ENCODE assay signal across 1 cellular context in the genomic region with DNA sequence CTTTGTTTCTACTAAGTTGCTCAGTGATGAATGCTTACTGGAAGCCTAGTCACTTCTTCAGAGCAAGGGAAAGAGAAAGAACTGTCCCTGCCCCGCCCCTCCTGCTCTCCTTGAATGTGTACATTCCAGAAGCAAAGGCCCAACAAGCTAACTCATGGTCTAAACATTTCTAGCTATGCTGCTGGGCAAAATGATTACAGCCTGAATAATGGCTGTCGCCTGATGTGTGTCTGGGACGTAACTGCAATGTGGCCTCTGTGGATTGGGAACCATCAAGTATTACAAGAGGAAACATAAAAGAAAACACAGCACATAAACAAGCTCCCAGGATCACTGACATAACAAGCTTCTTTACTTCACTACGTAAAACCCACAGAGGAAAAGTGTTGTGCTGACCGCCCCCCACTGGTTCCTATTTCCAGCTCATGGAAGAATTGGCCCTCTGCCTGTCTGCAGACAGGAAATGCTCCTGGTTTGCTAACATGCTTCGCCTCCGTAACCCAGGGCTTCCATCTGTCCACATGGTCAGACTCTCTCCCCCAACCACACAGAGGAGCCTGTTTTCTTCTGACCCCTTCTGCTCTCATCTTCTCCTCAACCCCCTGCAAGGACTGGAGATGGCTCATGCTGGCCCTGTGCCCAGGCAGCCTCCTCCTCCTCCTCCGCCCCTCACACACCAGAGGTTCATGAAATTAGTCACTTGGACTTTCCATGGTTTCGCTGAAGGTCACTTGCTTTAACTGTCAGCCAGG.
TF ChIP-seq lines count a peak whose summit lies in the region.

No MANE protein-coding gene starts in this region.

TF ChIP-seq in K562, 482 proteins besides CTCF, POLR2A, EP300 and RAD21 (continued from another document and continues in another):
- TF ChIP-seq ETV6 (IDR thresholded peaks at IDR 0.05; ENCODE audit: borderline replicate concordance in 1 of 2, low read depth in 2 of 2, low read length in 1 of 2) (0 out of 4 replicates have a peak, but pooled peaks of 1 of the 2 experiments have one; percentile 32), ETV6 (CRISPR knock-in tag; IDR thresholded peaks at IDR 0.05; ENCODE audit: borderline replicate concordance) (no peak), ZNF695 (CRISPR knock-in tag; IDR thresholded peaks at IDR 0.05) (no peak), ILF3 (IDR thresholded peaks at IDR 0.05; ENCODE audit: borderline replicate concordance) (no peak), TEAD1 (CRISPR knock-in tag; IDR thresholded peaks at IDR 0.05) (peak in 1 of 2 experiments; percentile 2; a peak in 1 of 4 replicates), MYNN (IDR thresholded peaks at IDR 0.05) (no peak; the same call in 1 of the 2 replicates), MYNN (CRISPR knock-in tag; IDR thresholded peaks at IDR 0.05) (no peak), POLR3A (IDR thresholded peaks at IDR 0.05; ENCODE audit: borderline replicate concordance, extremely low read depth, insufficient read depth, insufficient read length) (no peak), PURB (CRISPR knock-in tag; IDR thresholded peaks at IDR 0.05; ENCODE audit: low read depth) (no peak), TCFL5 (CRISPR knock-in tag; conservative IDR thresholded peaks at IDR 0.05) (no peak), GABPB1 (CRISPR knock-in tag; IDR thresholded peaks at IDR 0.05) (peak; percentile 56; the same call in 1 of the 2 replicates), TFAM (CRISPR knock-in tag; conservative IDR thresholded peaks at IDR 0.05) (no peak), NR2C2 (CRISPR knock-in tag; IDR thresholded peaks at IDR 0.05) (no peak), NR2C2 (tag; IDR thresholded peaks at IDR 0.05) (peak; percentile 58; the same call in 1 of the 2 replicates), CREBBP (IDR thresholded peaks at IDR 0.05; ENCODE audit: low read depth, low read length) (no peak), KDM1A (IDR thresholded peaks at IDR 0.05) (no peak), NEUROD1 (IDR thresholded peaks at IDR 0.05; ENCODE audit: borderline replicate concordance, low read depth, low read length, partially characterized antibody) (no peak), NBN (IDR thresholded peaks at IDR 0.05; ENCODE audit: low read depth) (peak; percentile 74), SRSF7 (optimal IDR thresholded peaks at IDR 0.05; ENCODE audit: low read depth, low read length) (no peak), NFIC (IDR thresholded peaks at IDR 0.05) (peak; percentile 98), DDX20 (tag; IDR thresholded peaks at IDR 0.05; ENCODE audit: low read depth) (no peak), ZNF584 (CRISPR knock-in tag; IDR thresholded peaks at IDR 0.05; ENCODE audit: low read depth) (peak; percentile 67; the same call in 1 of the 2 replicates), SMARCA5 (IDR thresholded peaks at IDR 0.05) (no peak), ELF1 (tag; IDR thresholded peaks at IDR 0.05) (no peak; the same call in 1 of the 2 replicates), ZNF766 (CRISPR knock-in tag; conservative IDR thresholded peaks at IDR 0.05) (0 out of 2 replicates have a peak, but pooled peaks have one; percentile 11), CXXC5 (CRISPR knock-in tag; IDR thresholded peaks at IDR 0.05) (peak; percentile 45; the same call in 1 of the 2 replicates), HDAC8 (tag; IDR thresholded peaks at IDR 0.05) (no peak), HDAC3 (IDR thresholded peaks at IDR 0.05; ENCODE audit: borderline replicate concordance, partially characterized antibody) (no peak), ZNF324 (CRISPR knock-in tag; IDR thresholded peaks at IDR 0.05) (no peak), ZNF311 (CRISPR knock-in tag; IDR thresholded peaks at IDR 0.05) (no peak)
- TF ChIP-seq, protein P1, sequence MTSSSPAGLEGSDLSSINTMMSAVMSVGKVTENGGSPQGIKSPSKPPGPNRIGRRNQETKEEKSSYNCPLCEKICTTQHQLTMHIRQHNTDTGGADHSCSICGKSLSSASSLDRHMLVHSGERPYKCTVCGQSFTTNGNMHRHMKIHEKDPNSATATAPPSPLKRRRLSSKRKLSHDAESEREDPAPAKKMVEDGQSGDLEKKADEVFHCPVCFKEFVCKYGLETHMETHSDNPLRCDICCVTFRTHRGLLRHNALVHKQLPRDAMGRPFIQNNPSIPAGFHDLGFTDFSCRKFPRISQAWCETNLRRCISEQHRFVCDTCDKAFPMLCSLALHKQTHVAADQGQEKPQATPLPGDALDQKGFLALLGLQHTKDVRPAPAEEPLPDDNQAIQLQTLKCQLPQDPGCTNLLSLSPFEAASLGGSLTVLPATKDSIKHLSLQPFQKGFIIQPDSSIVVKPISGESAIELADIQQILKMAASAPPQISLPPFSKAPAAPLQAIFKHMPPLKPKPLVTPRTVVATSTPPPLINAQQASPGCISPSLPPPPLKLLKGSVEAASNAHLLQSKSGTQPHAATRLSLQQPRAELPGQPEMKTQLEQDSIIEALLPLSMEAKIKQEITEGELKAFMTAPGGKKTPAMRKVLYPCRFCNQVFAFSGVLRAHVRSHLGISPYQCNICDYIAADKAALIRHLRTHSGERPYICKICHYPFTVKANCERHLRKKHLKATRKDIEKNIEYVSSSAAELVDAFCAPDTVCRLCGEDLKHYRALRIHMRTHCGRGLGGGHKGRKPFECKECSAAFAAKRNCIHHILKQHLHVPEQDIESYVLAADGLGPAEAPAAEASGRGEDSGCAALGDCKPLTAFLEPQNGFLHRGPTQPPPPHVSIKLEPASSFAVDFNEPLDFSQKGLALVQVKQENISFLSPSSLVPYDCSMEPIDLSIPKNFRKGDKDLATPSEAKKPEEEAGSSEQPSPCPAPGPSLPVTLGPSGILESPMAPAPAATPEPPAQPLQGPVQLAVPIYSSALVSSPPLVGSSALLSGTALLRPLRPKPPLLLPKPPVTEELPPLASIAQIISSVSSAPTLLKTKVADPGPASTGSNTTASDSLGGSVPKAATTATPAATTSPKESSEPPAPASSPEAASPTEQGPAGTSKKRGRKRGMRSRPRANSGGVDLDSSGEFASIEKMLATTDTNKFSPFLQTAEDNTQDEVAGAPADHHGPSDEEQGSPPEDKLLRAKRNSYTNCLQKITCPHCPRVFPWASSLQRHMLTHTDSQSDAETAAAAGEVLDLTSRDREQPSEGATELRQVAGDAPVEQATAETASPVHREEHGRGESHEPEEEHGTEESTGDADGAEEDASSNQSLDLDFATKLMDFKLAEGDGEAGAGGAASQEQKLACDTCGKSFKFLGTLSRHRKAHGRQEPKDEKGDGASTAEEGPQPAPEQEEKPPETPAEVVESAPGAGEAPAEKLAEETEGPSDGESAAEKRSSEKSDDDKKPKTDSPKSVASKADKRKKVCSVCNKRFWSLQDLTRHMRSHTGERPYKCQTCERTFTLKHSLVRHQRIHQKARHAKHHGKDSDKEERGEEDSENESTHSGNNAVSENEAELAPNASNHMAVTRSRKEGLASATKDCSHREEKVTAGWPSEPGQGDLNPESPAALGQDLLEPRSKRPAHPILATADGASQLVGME (CRISPR knock-in tag; IDR thresholded peaks at IDR 0.05), result peak; percentile 40; the same call in 1 of the 2 replicates
- TF ChIP-seq, protein P2, sequence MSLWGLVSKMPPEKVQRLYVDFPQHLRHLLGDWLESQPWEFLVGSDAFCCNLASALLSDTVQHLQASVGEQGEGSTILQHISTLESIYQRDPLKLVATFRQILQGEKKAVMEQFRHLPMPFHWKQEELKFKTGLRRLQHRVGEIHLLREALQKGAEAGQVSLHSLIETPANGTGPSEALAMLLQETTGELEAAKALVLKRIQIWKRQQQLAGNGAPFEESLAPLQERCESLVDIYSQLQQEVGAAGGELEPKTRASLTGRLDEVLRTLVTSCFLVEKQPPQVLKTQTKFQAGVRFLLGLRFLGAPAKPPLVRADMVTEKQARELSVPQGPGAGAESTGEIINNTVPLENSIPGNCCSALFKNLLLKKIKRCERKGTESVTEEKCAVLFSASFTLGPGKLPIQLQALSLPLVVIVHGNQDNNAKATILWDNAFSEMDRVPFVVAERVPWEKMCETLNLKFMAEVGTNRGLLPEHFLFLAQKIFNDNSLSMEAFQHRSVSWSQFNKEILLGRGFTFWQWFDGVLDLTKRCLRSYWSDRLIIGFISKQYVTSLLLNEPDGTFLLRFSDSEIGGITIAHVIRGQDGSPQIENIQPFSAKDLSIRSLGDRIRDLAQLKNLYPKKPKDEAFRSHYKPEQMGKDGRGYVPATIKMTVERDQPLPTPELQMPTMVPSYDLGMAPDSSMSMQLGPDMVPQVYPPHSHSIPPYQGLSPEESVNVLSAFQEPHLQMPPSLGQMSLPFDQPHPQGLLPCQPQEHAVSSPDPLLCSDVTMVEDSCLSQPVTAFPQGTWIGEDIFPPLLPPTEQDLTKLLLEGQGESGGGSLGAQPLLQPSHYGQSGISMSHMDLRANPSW (CRISPR knock-in tag; IDR thresholded peaks at IDR 0.05), result no peak
- TF ChIP-seq, protein P3, sequence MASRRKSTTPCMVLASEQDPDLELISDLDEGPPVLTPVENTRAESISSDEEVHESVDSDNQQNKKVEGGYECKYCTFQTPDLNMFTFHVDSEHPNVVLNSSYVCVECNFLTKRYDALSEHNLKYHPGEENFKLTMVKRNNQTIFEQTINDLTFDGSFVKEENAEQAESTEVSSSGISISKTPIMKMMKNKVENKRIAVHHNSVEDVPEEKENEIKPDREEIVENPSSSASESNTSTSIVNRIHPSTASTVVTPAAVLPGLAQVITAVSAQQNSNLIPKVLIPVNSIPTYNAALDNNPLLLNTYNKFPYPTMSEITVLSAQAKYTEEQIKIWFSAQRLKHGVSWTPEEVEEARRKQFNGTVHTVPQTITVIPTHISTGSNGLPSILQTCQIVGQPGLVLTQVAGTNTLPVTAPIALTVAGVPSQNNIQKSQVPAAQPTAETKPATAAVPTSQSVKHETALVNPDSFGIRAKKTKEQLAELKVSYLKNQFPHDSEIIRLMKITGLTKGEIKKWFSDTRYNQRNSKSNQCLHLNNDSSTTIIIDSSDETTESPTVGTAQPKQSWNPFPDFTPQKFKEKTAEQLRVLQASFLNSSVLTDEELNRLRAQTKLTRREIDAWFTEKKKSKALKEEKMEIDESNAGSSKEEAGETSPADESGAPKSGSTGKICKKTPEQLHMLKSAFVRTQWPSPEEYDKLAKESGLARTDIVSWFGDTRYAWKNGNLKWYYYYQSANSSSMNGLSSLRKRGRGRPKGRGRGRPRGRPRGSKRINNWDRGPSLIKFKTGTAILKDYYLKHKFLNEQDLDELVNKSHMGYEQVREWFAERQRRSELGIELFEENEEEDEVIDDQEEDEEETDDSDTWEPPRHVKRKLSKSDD (conservative IDR thresholded peaks at IDR 0.05; ENCODE audit: low read length), result no peak
- TF ChIP-seq, protein P4, sequence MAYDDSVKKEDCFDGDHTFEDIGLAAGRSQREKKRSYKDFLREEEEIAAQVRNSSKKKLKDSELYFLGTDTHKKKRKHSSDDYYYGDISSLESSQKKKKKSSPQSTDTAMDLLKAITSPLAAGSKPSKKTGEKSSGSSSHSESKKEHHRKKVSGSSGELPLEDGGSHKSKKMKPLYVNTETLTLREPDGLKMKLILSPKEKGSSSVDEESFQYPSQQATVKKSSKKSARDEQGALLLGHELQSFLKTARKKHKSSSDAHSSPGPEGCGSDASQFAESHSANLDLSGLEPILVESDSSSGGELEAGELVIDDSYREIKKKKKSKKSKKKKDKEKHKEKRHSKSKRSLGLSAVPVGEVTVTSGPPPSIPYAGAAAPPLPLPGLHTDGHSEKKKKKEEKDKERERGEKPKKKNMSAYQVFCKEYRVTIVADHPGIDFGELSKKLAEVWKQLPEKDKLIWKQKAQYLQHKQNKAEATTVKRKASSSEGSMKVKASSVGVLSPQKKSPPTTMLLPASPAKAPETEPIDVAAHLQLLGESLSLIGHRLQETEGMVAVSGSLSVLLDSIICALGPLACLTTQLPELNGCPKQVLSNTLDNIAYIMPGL (CRISPR knock-in tag; IDR thresholded peaks at IDR 0.05), result no peak
- TF ChIP-seq, protein P5, sequence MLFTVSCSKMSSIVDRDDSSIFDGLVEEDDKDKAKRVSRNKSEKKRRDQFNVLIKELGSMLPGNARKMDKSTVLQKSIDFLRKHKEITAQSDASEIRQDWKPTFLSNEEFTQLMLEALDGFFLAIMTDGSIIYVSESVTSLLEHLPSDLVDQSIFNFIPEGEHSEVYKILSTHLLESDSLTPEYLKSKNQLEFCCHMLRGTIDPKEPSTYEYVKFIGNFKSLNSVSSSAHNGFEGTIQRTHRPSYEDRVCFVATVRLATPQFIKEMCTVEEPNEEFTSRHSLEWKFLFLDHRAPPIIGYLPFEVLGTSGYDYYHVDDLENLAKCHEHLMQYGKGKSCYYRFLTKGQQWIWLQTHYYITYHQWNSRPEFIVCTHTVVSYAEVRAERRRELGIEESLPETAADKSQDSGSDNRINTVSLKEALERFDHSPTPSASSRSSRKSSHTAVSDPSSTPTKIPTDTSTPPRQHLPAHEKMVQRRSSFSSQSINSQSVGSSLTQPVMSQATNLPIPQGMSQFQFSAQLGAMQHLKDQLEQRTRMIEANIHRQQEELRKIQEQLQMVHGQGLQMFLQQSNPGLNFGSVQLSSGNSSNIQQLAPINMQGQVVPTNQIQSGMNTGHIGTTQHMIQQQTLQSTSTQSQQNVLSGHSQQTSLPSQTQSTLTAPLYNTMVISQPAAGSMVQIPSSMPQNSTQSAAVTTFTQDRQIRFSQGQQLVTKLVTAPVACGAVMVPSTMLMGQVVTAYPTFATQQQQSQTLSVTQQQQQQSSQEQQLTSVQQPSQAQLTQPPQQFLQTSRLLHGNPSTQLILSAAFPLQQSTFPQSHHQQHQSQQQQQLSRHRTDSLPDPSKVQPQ (CRISPR knock-in tag; IDR thresholded peaks at IDR 0.05; ENCODE audit: borderline replicate concordance), result no peak
- TF ChIP-seq, protein P6, sequence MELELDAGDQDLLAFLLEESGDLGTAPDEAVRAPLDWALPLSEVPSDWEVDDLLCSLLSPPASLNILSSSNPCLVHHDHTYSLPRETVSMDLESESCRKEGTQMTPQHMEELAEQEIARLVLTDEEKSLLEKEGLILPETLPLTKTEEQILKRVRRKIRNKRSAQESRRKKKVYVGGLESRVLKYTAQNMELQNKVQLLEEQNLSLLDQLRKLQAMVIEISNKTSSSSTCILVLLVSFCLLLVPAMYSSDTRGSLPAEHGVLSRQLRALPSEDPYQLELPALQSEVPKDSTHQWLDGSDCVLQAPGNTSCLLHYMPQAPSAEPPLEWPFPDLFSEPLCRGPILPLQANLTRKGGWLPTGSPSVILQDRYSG (tag; conservative IDR thresholded peaks at IDR 0.05; ENCODE audit: low read depth), result peak; percentile 24; the same call in 1 of the 2 replicates
